2 cellular contexts compared by ENCODE assay signal in the genomic region with DNA sequence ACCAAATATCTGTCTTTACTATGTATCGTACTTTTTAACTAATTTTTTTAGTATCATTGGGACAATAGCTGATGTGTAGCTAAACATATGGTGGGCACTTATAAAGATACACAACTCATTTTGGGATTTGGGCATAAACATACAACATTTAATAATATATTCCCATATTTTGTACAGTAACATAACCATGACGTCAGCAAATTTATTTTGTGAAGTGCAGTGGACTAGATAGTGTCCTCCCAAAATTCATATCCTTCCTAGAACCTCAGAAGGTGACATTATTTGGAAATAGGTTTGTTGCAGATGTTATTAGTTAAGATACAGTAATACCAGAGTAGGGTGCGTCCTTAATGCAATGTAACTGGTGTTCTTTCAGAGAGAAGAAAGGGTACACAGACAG.
A peak's percentile ranks its signal among the peaks of the same experiment; 100 is the strongest.
TF ChIP-seq lines count a peak whose summit lies in the region.

No MANE protein-coding gene starts in this region.

TF ChIP-seq in HepG2, 621 proteins besides CTCF, POLR2A, EP300 and RAD21:
- TF ChIP-seq FOSL1 (CRISPR knock-in tag; IDR thresholded peaks at IDR 0.05; ENCODE audit: borderline replicate concordance) (no peak), MAFK (conservative IDR thresholded peaks at IDR 0.05 in 1 of 2, IDR thresholded peaks at IDR 0.05 in 1 of 2; ENCODE audit: low read length in 2 of 2) (peak; percentile 83 to 93), ATF7 (IDR thresholded peaks at IDR 0.05) (peak; percentile 79), ATF7 (CRISPR knock-in tag; IDR thresholded peaks at IDR 0.05) (no peak), ZNF354B (CRISPR knock-in tag; IDR thresholded peaks at IDR 0.05) (no peak), MAFF (IDR thresholded peaks at IDR 0.05; ENCODE audit: low read depth, low read length) (peak; percentile 89), CREB1 (IDR thresholded peaks at IDR 0.05) (peak; percentile 87), CREB1 (CRISPR knock-in tag; IDR thresholded peaks at IDR 0.05) (no peak), ZBTB42 (CRISPR knock-in tag; IDR thresholded peaks at IDR 0.05) (no peak)
- TF ChIP-seq, protein P1, sequence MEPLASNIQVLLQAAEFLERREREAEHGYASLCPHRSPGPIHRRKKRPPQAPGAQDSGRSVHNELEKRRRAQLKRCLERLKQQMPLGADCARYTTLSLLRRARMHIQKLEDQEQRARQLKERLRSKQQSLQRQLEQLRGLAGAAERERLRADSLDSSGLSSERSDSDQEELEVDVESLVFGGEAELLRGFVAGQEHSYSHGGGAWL (CRISPR knock-in tag; IDR thresholded peaks at IDR 0.05): no peak
TF ChIP-seq in HepG2: peak in this region for 4.

TF ChIP-seq in H1, 55 proteins besides CTCF, POLR2A, EP300 and RAD21:
- TF ChIP-seq JUN (IDR thresholded peaks at IDR 0.05; ENCODE audit: low read depth, low read length) (no peak), PHF8 (conservative IDR thresholded peaks at IDR 0.05; ENCODE audit: low read depth, low read length) (no peak), MAFK (IDR thresholded peaks at IDR 0.05; ENCODE audit: low read depth, low read length) (no peak), SP4 (IDR thresholded peaks at IDR 0.05; ENCODE audit: low read length) (no peak), SIX5 (IDR thresholded peaks at IDR 0.05; ENCODE audit: low read depth, low read length) (no peak), TEAD4 (IDR thresholded peaks at IDR 0.05; ENCODE audit: low read depth, low read length) (no peak), TAF1 (IDR thresholded peaks at IDR 0.05; ENCODE audit: low read depth, low read length) (no peak), KDM4A (IDR thresholded peaks at IDR 0.05; ENCODE audit: low read depth, low read length, severe bottlenecking) (no peak), BRCA1 (IDR thresholded peaks at IDR 0.05; ENCODE audit: low read depth, low read length) (no peak), EZH2 (IDR thresholded peaks at IDR 0.05; ENCODE audit: low read depth, low read length, severe bottlenecking) (no peak), GTF2F1 (IDR thresholded peaks at IDR 0.05; ENCODE audit: borderline replicate concordance, low read depth, low read length) (no peak), CEBPB (IDR thresholded peaks at IDR 0.05; ENCODE audit: low read depth, low read length) (no peak)
- TF ChIP-seq, protein P2, sequence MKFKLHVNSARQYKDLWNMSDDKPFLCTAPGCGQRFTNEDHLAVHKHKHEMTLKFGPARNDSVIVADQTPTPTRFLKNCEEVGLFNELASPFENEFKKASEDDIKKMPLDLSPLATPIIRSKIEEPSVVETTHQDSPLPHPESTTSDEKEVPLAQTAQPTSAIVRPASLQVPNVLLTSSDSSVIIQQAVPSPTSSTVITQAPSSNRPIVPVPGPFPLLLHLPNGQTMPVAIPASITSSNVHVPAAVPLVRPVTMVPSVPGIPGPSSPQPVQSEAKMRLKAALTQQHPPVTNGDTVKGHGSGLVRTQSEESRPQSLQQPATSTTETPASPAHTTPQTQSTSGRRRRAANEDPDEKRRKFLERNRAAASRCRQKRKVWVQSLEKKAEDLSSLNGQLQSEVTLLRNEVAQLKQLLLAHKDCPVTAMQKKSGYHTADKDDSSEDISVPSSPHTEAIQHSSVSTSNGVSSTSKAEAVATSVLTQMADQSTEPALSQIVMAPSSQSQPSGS (IDR thresholded peaks at IDR 0.05; ENCODE audit: low read length): no peak
TF ChIP-seq in H1: peak in this region for 0.
